29 cellular contexts compared by ENCODE assay signal in the genomic region with DNA sequence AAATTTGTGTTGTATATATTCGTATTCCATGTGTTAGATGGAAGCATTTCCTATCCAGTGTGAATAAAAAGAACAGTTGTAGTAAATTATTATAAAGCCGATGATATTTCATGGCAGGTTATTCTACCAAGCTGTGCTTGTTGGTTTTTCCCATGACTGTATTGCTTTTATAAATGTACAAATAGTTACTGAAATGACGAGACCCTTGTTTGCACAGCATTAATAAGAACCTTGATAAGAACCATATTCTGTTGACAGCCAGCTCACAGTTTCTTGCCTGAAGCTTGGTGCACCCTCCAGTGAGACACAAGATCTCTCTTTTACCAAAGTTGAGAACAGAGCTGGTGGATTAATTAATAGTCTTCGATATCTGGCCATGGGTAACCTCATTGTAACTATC.
"Had no signal": no experiment of that assay in that cellular context is flagged by ENCODE, and none has a peak within 500 bp of the region (broad histone marks: within the 10 kb centered on the region; RNA-seq: fewer than 3 reads in every experiment).

No MANE protein-coding gene starts in this region.

- ATAC-seq: activated CD8-positive, alpha-beta memory T cell treated with anti-CD3 and anti-CD28 coated beads, Interleukin-2, amount 10 ng/mL, durations not matched to agents 7 days and 5 days; activated CD8-positive, alpha-beta T cell treated with anti-CD3 and anti-CD28 coated beads, Interleukin-2, amount 10 ng/mL, durations not matched to agents 7 days and 5 days; activated naive CD8-positive, alpha-beta T cell treated with anti-CD3 and anti-CD28 coated beads, Interleukin-2, amount 50 U/mL, for 24 hours; body of pancreas; effector memory CD8-positive, alpha-beta T cell; gastroesophageal sphincter; WTC11 had no signal

- H3K27ac Mint-ChIP-seq: activated CD4-positive, alpha-beta memory T cell treated with anti-CD3 and anti-CD28 coated beads for 36 hours; activated CD8-positive, alpha-beta memory T cell treated with anti-CD3 and anti-CD28 coated beads, Interleukin-2, amount 10 ng/mL, durations not matched to agents 7 days and 5 days; activated CD8-positive, alpha-beta T cell treated with anti-CD3 and anti-CD28 coated beads, Interleukin-2, amount 10 ng/mL, durations not matched to agents 7 days and 5 days; activated naive CD4-positive, alpha-beta T cell treated with anti-CD3 and anti-CD28 coated beads for 36 hours; activated naive CD4-positive, alpha-beta T cell treated with anti-CD3 and anti-CD28 coated beads, Interleukin-2, amount 50 U/mL, for 24 hours; activated naive CD8-positive, alpha-beta T cell treated with anti-CD3 and anti-CD28 coated beads for 36 hours; activated naive CD8-positive, alpha-beta T cell treated with anti-CD3 and anti-CD28 coated beads, Interleukin-2, amount 50 U/mL, for 24 hours; activated T-helper 1 cell treated with anti-CD3 and anti-CD28 coated beads, Interleukin-12 subunit alpha, Interleukin-12 subunit beta, Interleukin-2, Interleukin-4 antibody, amounts not matched to agents 30 ng/mL and 10 ng/mL and 1 ng/mL, durations not matched to agents 14 hours and 24 hours and 36 hours; activated T-helper 2 cell treated with anti-CD3 and anti-CD28 coated beads, Interferon-gamma antibody, Interleukin-2, Interleukin-4, amounts not matched to agents 10 μg/mL and 5 μg/mL and 100 μg/mL, durations not matched to agents 14 hours and 24 hours and 36 hours; effector memory CD8-positive, alpha-beta T cell; WTC11 had no signal

- H3K36me3 Mint-ChIP-seq: activated CD4-positive, alpha-beta memory T cell treated with anti-CD3 and anti-CD28 coated beads for 36 hours; activated CD8-positive, alpha-beta memory T cell treated with anti-CD3 and anti-CD28 coated beads, Interleukin-2, amount 10 ng/mL, durations not matched to agents 7 days and 5 days; activated naive CD4-positive, alpha-beta T cell treated with anti-CD3 and anti-CD28 coated beads, Interleukin-2, amount 50 U/mL, for 24 hours; activated naive CD8-positive, alpha-beta T cell treated with anti-CD3 and anti-CD28 coated beads for 36 hours had no signal

- H3K27ac ChIP-seq: adrenal gland, body of pancreas, esophagus squamous epithelium, gastroesophageal sphincter had no signal

- DNase-seq: activated CD4-positive, alpha-beta memory T cell treated with anti-CD3 and anti-CD28 coated beads for 36 hours; activated CD4-positive, alpha-beta T cell treated with anti-CD3 and anti-CD28 coated beads for 1 hour; activated CD4-positive, alpha-beta T cell treated with anti-CD3 and anti-CD28 coated beads for 4 hours; activated CD8-positive, alpha-beta memory T cell treated with anti-CD3 and anti-CD28 coated beads, Interleukin-2, amount 10 ng/mL, durations not matched to agents 7 days and 5 days; activated CD8-positive, alpha-beta memory T cell treated with anti-CD3 and anti-CD28 coated beads, Interleukin-2, amount 50 U/mL, for 4 hours; activated CD8-positive, alpha-beta T cell treated with anti-CD3 and anti-CD28 coated beads, Interleukin-2, amount 10 ng/mL, durations not matched to agents 7 days and 5 days; activated effector memory CD4-positive, alpha-beta T cell treated with anti-CD3 and anti-CD28 coated beads, Interleukin-2, amount 50 U/mL, for 16 hours; activated naive CD4-positive, alpha-beta T cell treated with anti-CD3 and anti-CD28 coated beads for 36 hours; activated naive CD8-positive, alpha-beta T cell treated with anti-CD3 and anti-CD28 coated beads for 36 hours; activated naive CD8-positive, alpha-beta T cell treated with anti-CD3 and anti-CD28 coated beads, Interleukin-2, amount 50 U/mL, for 24 hours; activated T-cell treated with anti-CD3 and anti-CD28 coated beads, Interleukin-2, amount 50 U/mL, for 1 hour; activated T-cell treated with anti-CD3 and anti-CD28 coated beads, Interleukin-2, amount 50 U/mL, for 48 hours; adrenal gland; aorta; body of pancreas; cortex of kidney; dermis blood vessel endothelial cell; effector CD4-positive, alpha-beta T cell; effector memory CD8-positive, alpha-beta T cell; erythroblast; esophagus squamous epithelium; foreskin melanocyte; T-helper 2 cell had no signal

- H3K27me3 ChIP-seq: adrenal gland, body of pancreas, esophagus squamous epithelium, gastroesophageal sphincter had no signal

- H3K36me3 ChIP-seq: adrenal gland had no signal

- H3K9me3 Mint-ChIP-seq: activated CD4-positive, alpha-beta memory T cell treated with anti-CD3 and anti-CD28 coated beads for 36 hours; activated naive CD4-positive, alpha-beta T cell treated with anti-CD3 and anti-CD28 coated beads for 36 hours; activated naive CD4-positive, alpha-beta T cell treated with anti-CD3 and anti-CD28 coated beads, Interleukin-2, amount 50 U/mL, for 24 hours; activated naive CD8-positive, alpha-beta T cell treated with anti-CD3 and anti-CD28 coated beads for 36 hours; activated naive CD8-positive, alpha-beta T cell treated with anti-CD3 and anti-CD28 coated beads, Interleukin-2, amount 50 U/mL, for 24 hours; activated T-helper 1 cell treated with anti-CD3 and anti-CD28 coated beads, Interleukin-12 subunit alpha, Interleukin-12 subunit beta, Interleukin-2, Interleukin-4 antibody, amounts not matched to agents 30 ng/mL and 10 ng/mL and 1 ng/mL, durations not matched to agents 14 hours and 24 hours and 36 hours; activated T-helper 2 cell treated with anti-CD3 and anti-CD28 coated beads, Interferon-gamma antibody, Interleukin-2, Interleukin-4, amounts not matched to agents 10 μg/mL and 5 μg/mL and 100 μg/mL, durations not matched to agents 14 hours and 24 hours and 36 hours; effector memory CD8-positive, alpha-beta T cell; WTC11 had no signal

- H3K4me3 Mint-ChIP-seq: activated CD4-positive, alpha-beta memory T cell treated with anti-CD3 and anti-CD28 coated beads for 36 hours; activated CD8-positive, alpha-beta memory T cell treated with anti-CD3 and anti-CD28 coated beads, Interleukin-2, amount 10 ng/mL, durations not matched to agents 7 days and 5 days; activated CD8-positive, alpha-beta T cell treated with anti-CD3 and anti-CD28 coated beads, Interleukin-2, amount 10 ng/mL, durations not matched to agents 7 days and 5 days; activated naive CD4-positive, alpha-beta T cell treated with anti-CD3 and anti-CD28 coated beads for 36 hours; activated naive CD4-positive, alpha-beta T cell treated with anti-CD3 and anti-CD28 coated beads, Interleukin-2, amount 50 U/mL, for 24 hours; activated naive CD8-positive, alpha-beta T cell treated with anti-CD3 and anti-CD28 coated beads for 36 hours; activated naive CD8-positive, alpha-beta T cell treated with anti-CD3 and anti-CD28 coated beads, Interleukin-2, amount 50 U/mL, for 24 hours; activated T-helper 1 cell treated with anti-CD3 and anti-CD28 coated beads, Interleukin-12 subunit alpha, Interleukin-12 subunit beta, Interleukin-2, Interleukin-4 antibody, amounts not matched to agents 30 ng/mL and 10 ng/mL and 1 ng/mL, durations not matched to agents 14 hours and 24 hours and 36 hours; effector memory CD8-positive, alpha-beta T cell; WTC11 had no signal

- FAIRE-seq: colon had no signal

- H3K4me1 Mint-ChIP-seq: activated CD8-positive, alpha-beta memory T cell treated with anti-CD3 and anti-CD28 coated beads, Interleukin-2, amount 10 ng/mL, durations not matched to agents 7 days and 5 days; activated naive CD4-positive, alpha-beta T cell treated with anti-CD3 and anti-CD28 coated beads, Interleukin-2, amount 50 U/mL, for 24 hours; activated naive CD8-positive, alpha-beta T cell treated with anti-CD3 and anti-CD28 coated beads for 36 hours; activated naive CD8-positive, alpha-beta T cell treated with anti-CD3 and anti-CD28 coated beads, Interleukin-2, amount 50 U/mL, for 24 hours had no signal

- H3K9me3 ChIP-seq: adrenal gland, body of pancreas, esophagus squamous epithelium, gastroesophageal sphincter had no signal

- H3K4me3 ChIP-seq: adrenal gland, body of pancreas, esophagus squamous epithelium, gastroesophageal sphincter had no signal
